1 cellular context compared by ENCODE assay signal in the genomic region with DNA sequence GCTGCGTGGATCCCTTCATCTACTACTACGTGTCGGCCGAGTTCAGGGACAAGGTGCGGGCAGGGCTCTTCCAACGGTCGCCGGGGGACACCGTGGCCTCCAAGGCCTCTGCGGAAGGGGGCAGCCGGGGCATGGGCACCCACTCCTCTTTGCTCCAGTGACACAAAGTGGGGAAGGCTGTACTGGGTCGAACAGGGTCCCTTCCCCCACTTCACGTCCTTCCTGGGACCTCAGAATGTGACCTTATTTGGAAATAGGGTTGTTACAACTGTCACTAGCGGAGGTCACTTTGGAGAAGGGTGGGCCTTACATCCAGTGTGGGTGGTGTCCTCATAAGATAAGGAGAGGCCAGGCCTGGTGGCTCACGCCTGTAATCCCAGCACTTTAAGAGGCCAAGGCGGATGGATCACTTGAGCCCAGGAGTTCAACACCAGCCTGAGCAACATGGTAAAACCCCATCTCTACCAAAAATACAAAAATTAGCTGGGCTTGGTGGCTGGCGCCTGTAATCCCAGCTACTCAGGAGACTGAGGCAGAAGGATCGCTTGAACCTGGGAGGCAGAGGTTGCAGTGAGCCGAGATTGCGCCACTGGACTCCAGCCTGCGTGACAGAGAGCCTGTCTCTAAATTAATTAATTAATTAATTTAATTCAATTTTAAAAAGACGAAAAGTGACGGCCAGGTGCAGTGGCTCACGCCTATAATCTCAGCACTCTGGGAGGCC.
TF ChIP-seq lines count a peak whose summit lies in the region.

No MANE protein-coding gene starts in this region.

TF ChIP-seq in HepG2, 621 proteins besides CTCF, POLR2A, EP300 and RAD21:
- TF ChIP-seq SRF (IDR thresholded peaks at IDR 0.05; ENCODE audit: low read depth, low read length): 0 out of 2 replicates have a peak, but pooled peaks have one; percentile 29
- TF ChIP-seq, protein P1, sequence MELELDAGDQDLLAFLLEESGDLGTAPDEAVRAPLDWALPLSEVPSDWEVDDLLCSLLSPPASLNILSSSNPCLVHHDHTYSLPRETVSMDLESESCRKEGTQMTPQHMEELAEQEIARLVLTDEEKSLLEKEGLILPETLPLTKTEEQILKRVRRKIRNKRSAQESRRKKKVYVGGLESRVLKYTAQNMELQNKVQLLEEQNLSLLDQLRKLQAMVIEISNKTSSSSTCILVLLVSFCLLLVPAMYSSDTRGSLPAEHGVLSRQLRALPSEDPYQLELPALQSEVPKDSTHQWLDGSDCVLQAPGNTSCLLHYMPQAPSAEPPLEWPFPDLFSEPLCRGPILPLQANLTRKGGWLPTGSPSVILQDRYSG (CRISPR knock-in tag; IDR thresholded peaks at IDR 0.05): no peak
- no peak for TF ChIP-seq PITX1 (CRISPR knock-in tag; IDR thresholded peaks at IDR 0.05)
